ENCODE assay signal across 8 cellular contexts in genomic region chr11:83836883-83837654, GRCh38.
A peak's percentile ranks its signal among the peaks of the same experiment; 100 is the strongest.
DNase-seq lines count a peak whose midpoint lies in the region; ATAC-seq and TF ChIP-seq lines count a peak whose summit lies in the region.

No MANE protein-coding gene starts in this region.

- H3K36me3 ChIP-seq in OCI-LY7 (ENCODE audit: insufficient read depth, low read length) (no peaks in the 10 kb centered on the region), liver (ENCODE audit: control insufficient read depth in 4 of 4, insufficient read depth in 3 of 4, low read depth in 1 of 4, low read length in 3 of 4) (no peaks in the 10 kb centered on the region)
- H3K36me3 ChIP-seq in CD8-positive, alpha-beta T cell (ENCODE audit: insufficient read depth, low read length), result no peaks in the 10 kb centered on the region

- intact Hi-C loops in activated CD4-positive, alpha-beta T cell treated with anti-CD3 and anti-CD28 coated beads, Interleukin-2, amount 10 ng/mL, durations not matched to agents 24 days and 14 days (cut with micrococcal nuclease), result loop anchor here (10.0 kb wide), 1 partner anchor 728 kb away; no protein-coding TSS in a partner anchor
- intact Hi-C loops in OCI-LY7 (cut with micrococcal nuclease; ENCODE audit: unreplicated experiment), result loop anchor here (10.0 kb wide), 2 partner anchors 548 to 688 kb away; no protein-coding TSS in a partner anchor
- intact Hi-C loops in CD8-positive, alpha-beta T cell (cut with DNase I, micrococcal nuclease), result no loop called here

- H3K27ac ChIP-seq in OCI-LY7 (ENCODE audit: low read depth, low read length, poor library complexity, severe bottlenecking) (no peak overlapping the region), cingulate gyrus (ENCODE audit: low read depth, low read length) (peak overlapping the region; percentile 70), liver (ENCODE audit: low read depth in 1 of 2, low read length in 2 of 2) (no peak overlapping the region)
- no peak overlapping the region for H3K27ac ChIP-seq in CD8-positive, alpha-beta T cell (ENCODE audit: low read depth, low read length)

- H3K9me3 Mint-ChIP-seq in activated CD4-positive, alpha-beta T cell treated with anti-CD3 and anti-CD28 coated beads, Interleukin-2, amount 10 ng/mL, durations not matched to agents 24 days and 14 days, result no peaks in the 10 kb centered on the region
- H3K9me3 Mint-ChIP-seq in CD8-positive, alpha-beta T cell, result no peaks in the 10 kb centered on the region

- H3K9ac ChIP-seq in liver (ENCODE audit: low read depth in 1 of 2, low read length in 2 of 2), result no peak overlapping the region

- H3K4me2 ChIP-seq in OCI-LY7 (ENCODE audit: low read length), result no peak overlapping the region

- ATAC-seq in GM21515 (IDR thresholded peaks at IDR 0.05; ENCODE audit: unreplicated experiment) (peak; percentile 89), HG03575 (IDR thresholded peaks at IDR 0.05; ENCODE audit: extremely low read depth, insufficient number of reproducible peaks, low FRiP score, unreplicated experiment) (peak; percentile 42)
- no peak for ATAC-seq in CD8-positive, alpha-beta T cell

- H3K4me1 ChIP-seq in OCI-LY7 (ENCODE audit: insufficient read depth, low read length, poor library complexity, severe bottlenecking), result no peaks in the 10 kb centered on the region
- peaks cover 2 to 37% (median 34%) of the 10 kb centered on the region in 4 donors for H3K4me1 ChIP-seq in liver (ENCODE audit: control insufficient read depth in 4 of 4, insufficient read depth in 4 of 4, low read length in 3 of 4)
- H3K4me1 ChIP-seq in CD8-positive, alpha-beta T cell (ENCODE audit: insufficient read depth, low read length), result no peaks in the 10 kb centered on the region

- H3K4me3 ChIP-seq in OCI-LY7 (ENCODE audit: low read depth, low read length, poor library complexity, severe bottlenecking) (no peak overlapping the region), liver (ENCODE audit: low read depth in 1 of 3, low read length in 3 of 3) (no peak overlapping the region)
- H3K4me3 ChIP-seq in CD8-positive, alpha-beta T cell (ENCODE audit: low read depth, low read length), result no peak overlapping the region

- no peaks in the 10 kb centered on the region for H3K9me2 ChIP-seq in OCI-LY7 (ENCODE audit: insufficient read depth, low read length)

- H3K27me3 Mint-ChIP-seq in activated CD4-positive, alpha-beta T cell treated with anti-CD3 and anti-CD28 coated beads, Interleukin-2, amount 10 ng/mL, durations not matched to agents 24 days and 14 days, result peaks cover 8% of the 10 kb centered on the region
- peaks cover 9% of the 10 kb centered on the region for H3K27me3 Mint-ChIP-seq in CD8-positive, alpha-beta T cell (ENCODE audit: low read depth)

- no peaks in the 10 kb centered on the region for H3K9me3 ChIP-seq in OCI-LY7 (ENCODE audit: low read length)
- H3K9me3 ChIP-seq in liver (ENCODE audit: control insufficient read depth in 4 of 4, low read length in 3 of 4), result no peaks in the 10 kb centered on the region
- no peaks in the 10 kb centered on the region for H3K9me3 ChIP-seq in CD8-positive, alpha-beta T cell (ENCODE audit: low read length)

- WGBS in liver, result 53% methylated on average over 10 of the region's 10 CpGs

- TF ChIP-seq CTCF in OCI-LY7 (conservative IDR thresholded peaks at IDR 0.05; ENCODE audit: low read length) (peak; percentile 77), liver (IDR thresholded peaks at IDR 0.05; ENCODE audit: low read depth, low read length, missing input control) (peak; percentile 81)
- no peak for TF ChIP-seq CTCF in CD8-positive, alpha-beta T cell (IDR thresholded peaks at IDR 0.05)

- no peaks in the 10 kb centered on the region for H3K36me3 Mint-ChIP-seq in activated CD4-positive, alpha-beta T cell treated with anti-CD3 and anti-CD28 coated beads, Interleukin-2, amount 10 ng/mL, durations not matched to agents 24 days and 14 days (ENCODE audit: low read depth)
- H3K36me3 Mint-ChIP-seq in CD8-positive, alpha-beta T cell, result no peaks in the 10 kb centered on the region

- H3K27ac Mint-ChIP-seq in activated CD4-positive, alpha-beta T cell treated with anti-CD3 and anti-CD28 coated beads, Interleukin-2, amount 10 ng/mL, durations not matched to agents 24 days and 14 days, result no peak overlapping the region
- H3K27ac Mint-ChIP-seq in CD8-positive, alpha-beta T cell, result no peak overlapping the region

- H3K27me3 ChIP-seq in liver (ENCODE audit: control insufficient read depth in 4 of 4, insufficient read depth in 4 of 4, low read length in 3 of 4), result no peaks in the 10 kb centered on the region
- H3K27me3 ChIP-seq in CD8-positive, alpha-beta T cell (ENCODE audit: insufficient read depth, low read length), result no peaks in the 10 kb centered on the region

- no peaks in the 10 kb centered on the region for H3K79me2 ChIP-seq in OCI-LY7 (ENCODE audit: insufficient read depth, low read depth, low read length)

- H4K20me1 ChIP-seq in OCI-LY7 (ENCODE audit: insufficient read depth, low read length), result no peaks in the 10 kb centered on the region

- peak; percentile 59 for DNase-seq in activated CD4-positive, alpha-beta T cell treated with anti-CD3 and anti-CD28 coated beads, Interleukin-2, amount 10 ng/mL, durations not matched to agents 24 days and 14 days
- DNase-seq in activated CD4-positive, alpha-beta T cell treated with anti-CD3 and anti-CD28 coated beads, Interleukin-2, amount 50 U/mL, for 4 hours, result no peak
- peak; percentile 41 for DNase-seq in OCI-LY7 (ENCODE audit: low spot score)
- no peak for DNase-seq in CD8-positive, alpha-beta T cell

- H3K4me1 Mint-ChIP-seq in activated CD4-positive, alpha-beta T cell treated with anti-CD3 and anti-CD28 coated beads, Interleukin-2, amount 10 ng/mL, durations not matched to agents 24 days and 14 days, result peaks cover 3% of the 10 kb centered on the region
- no peaks in the 10 kb centered on the region for H3K4me1 Mint-ChIP-seq in CD8-positive, alpha-beta T cell (ENCODE audit: low read depth)

- no TSS peak for BruUV-seq in OCI-LY7 (replicated peaks; lab: Mats Ljungman, UMichigan)

- POLR2A ChIA-PET in OCI-LY7 (lab: Charles Lee), result interaction anchor here (0.6 to 0.7 kb wide), 2 partner anchors 9 to 1579 kb away, joined by 3 read pairs; no protein-coding TSS in a partner anchor
- POLR2A ChIA-PET in CD8-positive, alpha-beta T cell (lab: Charles Lee), result interaction anchor here (0.7 kb wide), 1 partner anchor 13 kb away, joined by 3 read pairs; no protein-coding TSS in a partner anchor

- CTCF ChIA-PET in OCI-LY7 (lab: Charles Lee; ENCODE audit: unreplicated experiment), result interaction anchor here (0.6 to 1.1 kb wide), 3 partner anchors 8 to 544 kb away, joined by 3 to 4 read pairs (median 4); no protein-coding TSS in a partner anchor
- CTCF ChIA-PET in CD8-positive, alpha-beta T cell (lab: Charles Lee), result interaction anchor here (1.5 to 1.8 kb wide), 2 partner anchors 15 to 17 kb away, joined by 4 to 8 read pairs; no protein-coding TSS in a partner anchor

- no peak overlapping the region for H2AFZ ChIP-seq in OCI-LY7 (ENCODE audit: low read length)

- H3K4me3 Mint-ChIP-seq in activated CD4-positive, alpha-beta T cell treated with anti-CD3 and anti-CD28 coated beads, Interleukin-2, amount 10 ng/mL, durations not matched to agents 24 days and 14 days, result no peak overlapping the region
- no peak overlapping the region for H3K4me3 Mint-ChIP-seq in CD8-positive, alpha-beta T cell

- TF ChIP-seq RAD21 in liver (IDR thresholded peaks at IDR 0.05), result peak; percentile 97 to 99

TF ChIP-seq in liver, 16 proteins besides CTCF, POLR2A, EP300 and RAD21:
- no peak for TF ChIP-seq ATF3 (IDR thresholded peaks at IDR 0.05)
- TF ChIP-seq YY1 (IDR thresholded peaks at IDR 0.05), result no peak
- peak in 1 of 2 donors; percentile 23 for TF ChIP-seq RXRA (IDR thresholded peaks at IDR 0.05)

Comparison
In these comparisons a context has a peak if more than half of its experiments do, and no peak if none do; other contexts are left out.
1. DNase-seq: peak in activated CD4-positive, alpha-beta T cell treated with anti-CD3 and anti-CD28 coated beads, Interleukin-2, amount 10 ng/mL, durations not matched to agents 24 days and 14 days (single experiment) and OCI-LY7 (single experiment); none in activated CD4-positive, alpha-beta T cell treated with anti-CD3 and anti-CD28 coated beads, Interleukin-2, amount 50 U/mL, for 4 hours (0 of 2) and CD8-positive, alpha-beta T cell (0 of 7).
2. intact Hi-C loops: an anchor here in activated CD4-positive, alpha-beta T cell treated with anti-CD3 and anti-CD28 coated beads, Interleukin-2, amount 10 ng/mL, durations not matched to agents 24 days and 14 days (10.0 kb wide) and OCI-LY7 (10.0 kb wide); none called in CD8-positive, alpha-beta T cell.